Comparison of ENCODE assay signal across 21 cellular contexts in genomic region chr2:217852812-217853211, GRCh38.
A peak's percentile ranks its signal among the peaks of the same experiment; 100 is the strongest.
DNase-seq lines count a peak whose midpoint lies in the region; ATAC-seq and TF ChIP-seq lines count a peak whose summit lies in the region.
"Had no signal": no experiment of that assay in that cellular context is flagged by ENCODE, and none has a peak within 500 bp of the region (broad histone marks: within the 10 kb centered on the region; RNA-seq: fewer than 3 reads in every experiment).

No MANE protein-coding gene starts in this region.

- H3K4me1 ChIP-seq in left ventricle myocardium inferior (peaks cover 100% of the 10 kb centered on the region), muscle layer of duodenum (ENCODE audit: control insufficient read depth in 1 of 2, insufficient read depth in 2 of 2, low read length in 2 of 2) (peaks cover 19 to 97% of the 10 kb centered on the region in 2 donors), stomach smooth muscle (ENCODE audit: control insufficient read depth, insufficient read depth, low read length) (peaks cover 93% of the 10 kb centered on the region), GM23338 (ENCODE audit: insufficient read depth) (no peaks in the 10 kb centered on the region), BE2C (peaks cover 28% of the 10 kb centered on the region)

- no peaks in the 10 kb centered on the region for H4K20me1 ChIP-seq in GM23338 (replicated peaks; ENCODE audit: insufficient read depth)

- H3K4me3 Mint-ChIP-seq in GM23338, result no peak overlapping the region
- H3K4me3 Mint-ChIP-seq: activated CD4-positive, alpha-beta memory T cell treated with anti-CD3 and anti-CD28 coated beads, Interleukin-2, amount 10 ng/mL, durations not matched to agents 7 days and 5 days; activated naive CD4-positive, alpha-beta T cell treated with anti-CD3 and anti-CD28 coated beads for 36 hours; stimulated activated naive CD8-positive, alpha-beta T cell treated with anti-CD3 and anti-CD28 coated beads, Interleukin-15, Interleukin-2, amounts not matched to agents 100 ng/mL and 50 ng/mL, for 24 hours had no signal

- no peaks in the 10 kb centered on the region for H3K36me3 Mint-ChIP-seq in GM23338 (ENCODE audit: low read depth)

- intact Hi-C loops in left ventricle myocardium inferior (cut with micrococcal nuclease) (no loop called here), left cardiac atrium (cut with DNase I) (no loop called here)

- TF ChIP-seq CTCF in left ventricle myocardium inferior (IDR thresholded peaks at IDR 0.05; ENCODE audit: borderline replicate concordance), result no peak
- TF ChIP-seq CTCF in GM23338 (conservative IDR thresholded peaks at IDR 0.05; ENCODE audit: low read depth in 2 of 2), result no peak
- TF ChIP-seq CTCF in BE2C (IDR thresholded peaks at IDR 0.05; ENCODE audit: low read depth, low read length), result no peak

- H3K27ac ChIP-seq in left ventricle myocardium inferior (replicated peaks) (peak overlapping the region; percentile 95), muscle layer of duodenum (ENCODE audit: low read length) (peak overlapping the region; percentile 61), stomach smooth muscle (ENCODE audit: low read length) (peak overlapping the region; percentile 66), GM23338 (ENCODE audit: low read depth) (no peak overlapping the region)
- H3K27ac ChIP-seq: C4-2B, WERI-Rb-1 had no signal

- ATAC-seq in left cardiac atrium (no peak), GM23338 (no peak), HG02840 (IDR thresholded peaks at IDR 0.05; ENCODE audit: low FRiP score, unreplicated experiment) (no peak)

- H2AFZ ChIP-seq in GM23338, result no peak overlapping the region

- H3K9me3 Mint-ChIP-seq in GM23338, result no peaks in the 10 kb centered on the region
- H3K9me3 Mint-ChIP-seq: activated CD4-positive, alpha-beta memory T cell treated with anti-CD3 and anti-CD28 coated beads, Interleukin-2, amount 10 ng/mL, durations not matched to agents 7 days and 5 days; activated naive CD4-positive, alpha-beta T cell treated with anti-CD3 and anti-CD28 coated beads for 36 hours; stimulated activated naive CD8-positive, alpha-beta T cell treated with anti-CD3 and anti-CD28 coated beads, Interleukin-15, Interleukin-2, amounts not matched to agents 100 ng/mL and 50 ng/mL, for 24 hours had no signal

- H3K9me3 ChIP-seq in left ventricle myocardium inferior (replicated peaks) (no peaks in the 10 kb centered on the region), muscle layer of duodenum (ENCODE audit: control insufficient read depth in 1 of 2, low read length in 2 of 2) (no peaks in the 10 kb centered on the region), stomach smooth muscle (ENCODE audit: control insufficient read depth in 2 of 2, low read length in 2 of 2) (no peaks in the 10 kb centered on the region), BE2C (no peaks in the 10 kb centered on the region)
- H3K9me3 ChIP-seq: A549, body of pancreas had no signal

- no peaks in the 10 kb centered on the region for H3K9me2 ChIP-seq in GM23338 (ENCODE audit: insufficient read depth)

- peaks cover 7% of the 10 kb centered on the region for H3K4me1 Mint-ChIP-seq in GM23338
- H3K4me1 Mint-ChIP-seq: activated CD4-positive, alpha-beta memory T cell treated with anti-CD3 and anti-CD28 coated beads, Interleukin-2, amount 10 ng/mL, durations not matched to agents 7 days and 5 days had no signal

- H3K36me3 ChIP-seq in left ventricle myocardium inferior, result peaks cover 75% of the 10 kb centered on the region
- H3K36me3 ChIP-seq in muscle layer of duodenum (ENCODE audit: control insufficient read depth in 1 of 2, insufficient read depth in 2 of 2, low read length in 2 of 2), result peaks cover 30 to 48% of the 10 kb centered on the region in 2 donors
- H3K36me3 ChIP-seq in stomach smooth muscle (ENCODE audit: control insufficient read depth in 2 of 2, insufficient read depth in 2 of 2, low read length in 2 of 2), result peaks cover 58 to 60% of the 10 kb centered on the region in 2 donors
- no peaks in the 10 kb centered on the region for H3K36me3 ChIP-seq in GM23338 (ENCODE audit: insufficient read depth)
- peaks cover 38% of the 10 kb centered on the region for H3K36me3 ChIP-seq in BE2C
- H3K36me3 ChIP-seq: WERI-Rb-1 had no signal

- H3K9ac ChIP-seq in stomach smooth muscle (ENCODE audit: low read length in 2 of 2), result peak overlapping the region in 1 of 2 donors; percentile 29

- H3K27me3 Mint-ChIP-seq in GM23338 (ENCODE audit: insufficient read depth, low read depth, poor library complexity), result peaks cover 3% of the 10 kb centered on the region
- H3K27me3 Mint-ChIP-seq: stimulated activated naive CD8-positive, alpha-beta T cell treated with anti-CD3 and anti-CD28 coated beads, Interleukin-15, Interleukin-2, amounts not matched to agents 100 ng/mL and 50 ng/mL, for 24 hours had no signal

- H3K79me2 ChIP-seq in GM23338 (replicated peaks; ENCODE audit: insufficient read depth), result no peaks in the 10 kb centered on the region

- no peak overlapping the region for H3K27ac Mint-ChIP-seq in GM23338
- H3K27ac Mint-ChIP-seq: activated CD4-positive, alpha-beta memory T cell treated with anti-CD3 and anti-CD28 coated beads, Interleukin-2, amount 10 ng/mL, durations not matched to agents 7 days and 5 days; activated naive CD4-positive, alpha-beta T cell treated with anti-CD3 and anti-CD28 coated beads for 36 hours; stimulated activated naive CD8-positive, alpha-beta T cell treated with anti-CD3 and anti-CD28 coated beads, Interleukin-15, Interleukin-2, amounts not matched to agents 100 ng/mL and 50 ng/mL, for 24 hours had no signal

- no peaks in the 10 kb centered on the region for H3K27me3 ChIP-seq in left ventricle myocardium inferior (ENCODE audit: low read depth)
- H3K27me3 ChIP-seq in muscle layer of duodenum (ENCODE audit: low read depth, low read length), result no peaks in the 10 kb centered on the region
- no peaks in the 10 kb centered on the region for H3K27me3 ChIP-seq in stomach smooth muscle (ENCODE audit: control insufficient read depth in 1 of 2, insufficient read depth in 2 of 2, low read length in 2 of 2)
- H3K27me3 ChIP-seq in GM23338 (ENCODE audit: insufficient read depth), result no peaks in the 10 kb centered on the region
- H3K27me3 ChIP-seq in BE2C, result no peaks in the 10 kb centered on the region
- H3K27me3 ChIP-seq: body of pancreas had no signal

- peak overlapping the region; percentile 37 for H3K4me3 ChIP-seq in left ventricle myocardium inferior
- H3K4me3 ChIP-seq in muscle layer of duodenum (ENCODE audit: low read depth in 1 of 2, low read length in 2 of 2), result no peak overlapping the region
- H3K4me3 ChIP-seq in stomach smooth muscle (ENCODE audit: low read length in 2 of 2), result no peak overlapping the region
- H3K4me3 ChIP-seq in GM23338, result no peak overlapping the region
- no peak overlapping the region for H3K4me3 ChIP-seq in BE2C (ENCODE audit: low read depth, low read length)
- H3K4me3 ChIP-seq: A549, body of pancreas had no signal

- DNase-seq in left ventricle myocardium inferior (no peak), left cardiac atrium (no peak), GM23338 (ENCODE audit: low spot score) (no peak), BE2C (no peak), C1 segment of cervical spinal cord (lab: John Stamatoyannopoulos, UW) (no peak)
- DNase-seq: activated CD4-positive, alpha-beta memory T cell treated with anti-CD3 and anti-CD28 coated beads, Interleukin-2, amount 10 ng/mL, durations not matched to agents 7 days and 5 days; activated naive CD4-positive, alpha-beta T cell treated with anti-CD3 and anti-CD28 coated beads for 36 hours; activated T-cell treated with anti-CD3 and anti-CD28 coated beads, Interleukin-2, amount 50 U/mL, for 1 hour; erythroblast; KG1; NCI-H2081 treated with DMSO at 0.1 percent for 48 hours; NCI-H524; T-helper 1 cell; WERI-Rb-1 had no signal

- no peaks in the 10 kb centered on the region for H3F3A ChIP-seq in GM23338 (replicated peaks; ENCODE audit: low read depth)

- H3K4me2 ChIP-seq in GM23338, result no peak overlapping the region
